Comparison of ENCODE assay signal across 10 cellular contexts in the genomic region with DNA sequence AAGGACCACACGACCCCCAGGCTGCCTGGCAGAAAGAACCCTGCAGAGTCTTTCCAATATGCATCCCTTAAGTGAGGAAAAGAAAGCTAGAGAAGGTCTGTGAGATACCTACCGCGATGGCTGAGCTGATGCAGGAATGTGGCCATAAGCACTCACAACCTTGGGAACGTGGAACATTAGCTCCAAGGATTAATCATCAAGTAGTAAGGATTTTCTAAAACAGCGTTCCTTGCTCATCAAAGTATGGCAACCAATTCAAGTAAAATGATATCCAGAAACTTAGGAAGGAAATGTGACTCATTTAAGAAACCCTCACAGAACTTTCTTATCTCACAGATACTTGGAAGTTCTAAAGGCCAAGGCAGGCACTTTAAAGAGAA. TPM values are rescaled to one million over a fixed set of nuclear protein-coding genes. Genes with fewer than 3 reads are reported as not detected.
DNase-seq lines count a peak whose midpoint lies in the region; ATAC-seq, FAIRE-seq and TF ChIP-seq lines count a peak whose summit lies in the region.
"Had no signal": no experiment of that assay in that cellular context is flagged by ENCODE, and none has a peak within 500 bp of the region (broad histone marks: within the 10 kb centered on the region; RNA-seq: fewer than 3 reads in every experiment).

No MANE protein-coding gene starts in this region.

- H3K9me3 ChIP-seq in BLaER1: peaks cover 15% of the 10 kb centered on the region
- no peaks in the 10 kb centered on the region for H3K9me3 ChIP-seq in HUES64 (ENCODE audit: insufficient read depth, low read depth, low read length)
- peaks cover 6% of the 10 kb centered on the region for H3K9me3 ChIP-seq in mesodermal cell (ENCODE audit: control insufficient read depth, low read length)
- no peaks in the 10 kb centered on the region for H3K9me3 ChIP-seq in vagina
- H3K9me3 ChIP-seq in kidney (ENCODE audit: control insufficient read depth in 1 of 2, low read length in 2 of 2): no peaks in the 10 kb centered on the region

- DNase-seq in vagina (ENCODE audit: extremely low spot score in 2 of 2) (no peak), left lobe of liver (ENCODE audit: low spot score) (no peak), Ammon's horn (ENCODE audit: low spot score) (no peak), kidney (no peak)
- DNase-seq: left cardiac atrium, NCI-H69 had no signal

- peaks cover 68% of the 10 kb centered on the region for H3K4me1 Mint-ChIP-seq in brain

- peak overlapping the region in 4 of 5 experiments; percentile 59 to 93 (median 80) for H3K27ac Mint-ChIP-seq in brain

- no peak for FAIRE-seq in kidney (lab: Jason Lieb, UNC)

- H3K4me3 Mint-ChIP-seq in brain: peak overlapping the region in 1 of 5 experiments; percentile 10

- no peaks in the 10 kb centered on the region for H3K27me3 Mint-ChIP-seq in brain

- TF ChIP-seq CTCF in brain (conservative IDR thresholded peaks at IDR 0.05) (no peak), vagina (IDR thresholded peaks at IDR 0.05) (no peak), kidney (IDR thresholded peaks at IDR 0.05; ENCODE audit: borderline replicate concordance, extremely low read depth, insufficient read depth) (no peak)

- no peak for ATAC-seq in left lobe of liver

- H3K36me3 ChIP-seq in BLaER1 (peaks cover 22% of the 10 kb centered on the region; the same call in 1 of the 2 replicates), HUES64 (ENCODE audit: insufficient read depth, low read length) (no peaks in the 10 kb centered on the region), mesodermal cell (ENCODE audit: control insufficient read depth, insufficient read depth, low read length) (peaks cover 3% of the 10 kb centered on the region), vagina (no peaks in the 10 kb centered on the region), kidney (ENCODE audit: control insufficient read depth in 1 of 2, insufficient read depth in 2 of 2, low read length in 2 of 2) (no peaks in the 10 kb centered on the region)

- peaks cover 100% of the 10 kb centered on the region for H4K20me1 ChIP-seq in BLaER1

- 16% methylated on average over 5 of the region's 5 CpGs for WGBS in HUES64
- 0 to 29% methylated on average over 2 to 5 of the region's 5 CpGs for WGBS in mesodermal cell (ENCODE audit: insufficient coverage in 2 of 2), 2 experiments

- H3K27ac ChIP-seq in BLaER1 (peak overlapping the region; percentile 51; the same call in 1 of the 2 replicates), HUES64 (ENCODE audit: low read depth, low read length) (peak overlapping the region; percentile 15; the same call in 1 of the 2 replicates), mesodermal cell (ENCODE audit: low read depth, low read length, severe bottlenecking) (peak overlapping the region; percentile 89), vagina (no peak overlapping the region), kidney (ENCODE audit: low read depth in 2 of 2, low read length in 2 of 2) (no peak overlapping the region)

- H3K36me3 Mint-ChIP-seq in brain: peaks cover 20% of the 10 kb centered on the region

- intact Hi-C loops in vagina (cut with DNase I) (no loop called here), kidney (cut with DNase I) (no loop called here)

- no peak for TF ChIP-seq POLR2A in vagina (IDR thresholded peaks at IDR 0.05)

- H3K27me3 ChIP-seq in BLaER1 (no peaks in the 10 kb centered on the region), HUES64 (ENCODE audit: insufficient read depth, low read length) (no peaks in the 10 kb centered on the region), vagina (no peaks in the 10 kb centered on the region)

- H3K9ac ChIP-seq in BLaER1 (peak overlapping the region; percentile 61), HUES64 (ENCODE audit: low read depth, low read length) (no peak overlapping the region), kidney (ENCODE audit: low read length in 2 of 2) (no peak overlapping the region)

- peak overlapping the region; percentile 71 for H3K4me2 ChIP-seq in BLaER1

- H3K9me3 Mint-ChIP-seq in brain: peaks cover 5 to 13% (median 6%) of the 10 kb centered on the region in 5 experiments

- H3K4me3 ChIP-seq in BLaER1: no peak overlapping the region
- no peak overlapping the region for H3K4me3 ChIP-seq in HUES64 (ENCODE audit: low read length)
- no peak overlapping the region for H3K4me3 ChIP-seq in mesodermal cell (ENCODE audit: extremely low read depth, insufficient read depth, low read length, poor library complexity, severe bottlenecking)
- no peak overlapping the region for H3K4me3 ChIP-seq in vagina
- no peak overlapping the region for H3K4me3 ChIP-seq in kidney (ENCODE audit: low read length in 2 of 2)

- H3K4me1 ChIP-seq in BLaER1: peaks cover 89% of the 10 kb centered on the region
- peaks cover 59% of the 10 kb centered on the region for H3K4me1 ChIP-seq in HUES64 (ENCODE audit: insufficient read depth, low read length)
- peaks cover 92% of the 10 kb centered on the region for H3K4me1 ChIP-seq in mesodermal cell (ENCODE audit: control insufficient read depth, insufficient read depth, low read length, poor library complexity, severe bottlenecking)
- peaks cover 56% of the 10 kb centered on the region for H3K4me1 ChIP-seq in vagina
- H3K4me1 ChIP-seq in kidney (ENCODE audit: control insufficient read depth in 1 of 2, insufficient read depth in 1 of 2, low read depth in 1 of 2, low read length in 2 of 2): peaks cover 13 to 30% of the 10 kb centered on the region in 2 donors

RNA-seq across cellular contexts. Expression of a gene that starts 12.8 kb away (rescaled TPM):
- 47.2 TPM for polyA plus RNA-seq in HUES64 (2013, experiment 1 of 2)
- 46.5 TPM for polyA plus RNA-seq in HUES64 (2013, experiment 2 of 2)
- 87.7 TPM for polyA plus RNA-seq in brain (ENCODE audit: insufficient read depth, low read depth, low replicate concordance)
- 63.4 TPM for polyA plus RNA-seq in mesodermal cell (2013, experiment 1 of 2)
- 61.9 TPM for polyA plus RNA-seq in mesodermal cell (2013, experiment 2 of 2)
- total RNA-seq in vagina: 46.2 TPM
- total RNA-seq in left lobe of liver: 23.8 TPM
- 105 TPM for total RNA-seq in kidney
- polyA plus RNA-seq in kidney (ENCODE audit: insufficient read depth, low read depth, low replicate concordance): 56.3 TPM

Comparison
In these comparisons a context has a peak if more than half of its experiments do, and no peak if none do; other contexts are left out.
1. H3K27ac ChIP-seq: peak in BLaER1 (single experiment), HUES64 (single experiment) and mesodermal cell (single experiment); none in vagina (single experiment) and kidney (0 of 2).